Comparison of ENCODE assay signal across 8 cellular contexts in the genomic region with DNA sequence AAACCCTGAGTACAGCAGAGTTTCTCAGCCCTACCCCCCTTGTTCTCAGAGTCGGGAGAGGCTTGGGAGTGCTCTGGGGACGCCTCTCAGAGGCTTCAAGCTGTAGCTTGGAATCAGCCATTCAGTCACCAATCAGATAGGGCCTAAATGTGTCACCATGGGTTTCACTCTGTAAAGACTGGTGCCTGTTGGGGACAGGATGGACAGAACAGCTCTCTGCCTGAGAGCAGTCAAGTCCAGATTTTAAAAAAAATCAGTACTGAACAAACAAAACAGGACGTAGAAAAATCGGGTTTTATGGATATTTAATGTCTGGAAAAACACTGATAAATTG.
DNase-seq lines count a peak whose midpoint lies in the region; ATAC-seq, FAIRE-seq and TF ChIP-seq lines count a peak whose summit lies in the region.

No MANE protein-coding gene starts in this region.

- peaks cover 42 to 52% (median 49%) of the 10 kb centered on the region in 11 experiments for H3K36me3 ChIP-seq in BLaER1 treated with 17β-estradiol and CSF1 and Interleukin-3, amounts not matched to agents 10 nM and 100 nM
- H3K36me3 ChIP-seq in Loucy (ENCODE audit: insufficient read depth, low read length): peaks cover 20% of the 10 kb centered on the region; the same call in 1 of the 2 replicates

- peak overlapping the region; percentile 91 to 99 (median 98) for H3K9ac ChIP-seq in BLaER1 treated with 17β-estradiol and CSF1 and Interleukin-3, amounts not matched to agents 10 nM and 100 nM
- H3K9ac ChIP-seq in Loucy (ENCODE audit: low read depth, low read length, poor library complexity, severe bottlenecking): peak overlapping the region; percentile 98

- no peak for FAIRE-seq in RCC 7860 (lab: Jason Lieb, UNC)

- no peaks in the 10 kb centered on the region for H3K9me2 ChIP-seq in Loucy (replicated peaks; ENCODE audit: low read depth, low read length)

- intact Hi-C loops in dendritic cell treated with granulocyte-macrophage colony-stimulating factor and Interleukin-4, amounts not matched to agents 40 ng/mL and 50 ng/mL, for 4 days (cut with micrococcal nuclease): loop anchor here (5.0 kb wide), 1 partner anchor 68 kb away; a partner anchor contains a TSS

- peaks cover 63% of the 10 kb centered on the region for H3K36me3 Mint-ChIP-seq in dendritic cell treated with granulocyte-macrophage colony-stimulating factor and Interleukin-4, amounts not matched to agents 40 ng/mL and 50 ng/mL, for 4 days (ENCODE audit: low read depth)
- H3K36me3 Mint-ChIP-seq in nephron (ENCODE audit: low read depth): peaks cover 24% of the 10 kb centered on the region

- H3F3A ChIP-seq in Loucy (ENCODE audit: low read depth): no peaks in the 10 kb centered on the region

- no peak for ATAC-seq in HG03565 (IDR thresholded peaks at IDR 0.05; ENCODE audit: unreplicated experiment)

- peak overlapping the region; percentile 72 to 99 (median 97); a peak in 21 of 22 replicates for H3K27ac ChIP-seq in BLaER1 treated with 17β-estradiol and CSF1 and Interleukin-3, amounts not matched to agents 10 nM and 100 nM

- peaks cover 6% of the 10 kb centered on the region for H3K27me3 Mint-ChIP-seq in dendritic cell treated with granulocyte-macrophage colony-stimulating factor and Interleukin-4, amounts not matched to agents 40 ng/mL and 50 ng/mL, for 4 days
- H3K27me3 Mint-ChIP-seq in nephron (ENCODE audit: low read depth): peaks cover 4% of the 10 kb centered on the region

- H3K79me2 ChIP-seq in Loucy (ENCODE audit: insufficient read depth, low read length): peaks cover 53% of the 10 kb centered on the region

- no peak overlapping the region for H2AFZ ChIP-seq in Loucy (ENCODE audit: low read length)

- H3K4me2 ChIP-seq in BLaER1 treated with 17β-estradiol and CSF1 and Interleukin-3, amounts not matched to agents 10 nM and 100 nM: peak overlapping the region; percentile 87 to 99 (median 98)
- H3K4me2 ChIP-seq in Loucy (ENCODE audit: low read depth, low read length, poor library complexity, severe bottlenecking): peak overlapping the region; percentile 91

- H3K9me3 ChIP-seq in BLaER1 treated with 17β-estradiol and CSF1 and Interleukin-3, amounts not matched to agents 10 nM and 100 nM (replicated peaks in 1 of 11): 0 out of 22 replicates have a peak, but pooled peaks cover 0 to 3% (median 0%) of the 10 kb centered on the region in 11 experiments
- no peaks in the 10 kb centered on the region for H3K9me3 ChIP-seq in Loucy (ENCODE audit: insufficient read depth, low read depth, low read length)

- no peaks in the 10 kb centered on the region for H3K27me3 ChIP-seq in BLaER1 treated with 17β-estradiol and CSF1 and Interleukin-3, amounts not matched to agents 10 nM and 100 nM
- H3K27me3 ChIP-seq in Loucy (ENCODE audit: insufficient read depth, low read length, poor library complexity, severe bottlenecking): peaks cover 6% of the 10 kb centered on the region

- peak overlapping the region; percentile 95 for H3K4me3 Mint-ChIP-seq in dendritic cell treated with granulocyte-macrophage colony-stimulating factor and Interleukin-4, amounts not matched to agents 40 ng/mL and 50 ng/mL, for 4 days
- H3K4me3 Mint-ChIP-seq in nephron: peak overlapping the region; percentile 92 to 98 (median 95)

- no peak for DNase-seq in RCC 7860 (ENCODE audit: low spot score)
- no peak for DNase-seq in NCI-H345 treated with DMSO at 0.1 percent for 48 hours (lab: John Stamatoyannopoulos, UW; ENCODE audit: unreplicated experiment)
- no peak for DNase-seq in NCI-H82 treated with DMSO at 0.1 percent for 48 hours (lab: John Stamatoyannopoulos, UW; ENCODE audit: unreplicated experiment)

- TF ChIP-seq CTCF in Loucy (conservative IDR thresholded peaks at IDR 0.05; ENCODE audit: low read length) (no peak), nephron (IDR thresholded peaks at IDR 0.05; ENCODE audit: unreplicated experiment in 3 of 3) (no peak)

- peak overlapping the region; percentile 88 for H3K27ac Mint-ChIP-seq in dendritic cell treated with granulocyte-macrophage colony-stimulating factor and Interleukin-4, amounts not matched to agents 40 ng/mL and 50 ng/mL, for 4 days
- peak overlapping the region; percentile 80 to 96 (median 95) for H3K27ac Mint-ChIP-seq in nephron

- peaks cover 30 to 62% (median 42%) of the 10 kb centered on the region in 10 experiments for H3K4me1 ChIP-seq in BLaER1 treated with 17β-estradiol and CSF1 and Interleukin-3, amounts not matched to agents 10 nM and 100 nM
- peaks cover 28% of the 10 kb centered on the region for H3K4me1 ChIP-seq in Loucy (ENCODE audit: insufficient read depth, low read length, poor library complexity, severe bottlenecking)

- peaks cover 55 to 56% (median 56%) of the 10 kb centered on the region in 11 experiments for H4K20me1 ChIP-seq in BLaER1 treated with 17β-estradiol and CSF1 and Interleukin-3, amounts not matched to agents 10 nM and 100 nM
- H4K20me1 ChIP-seq in Loucy (ENCODE audit: insufficient read depth, low read length, poor library complexity, severe bottlenecking): peaks cover 57% of the 10 kb centered on the region

- peak overlapping the region; percentile 84 to 99 (median 90) for H3K4me3 ChIP-seq in BLaER1 treated with 17β-estradiol and CSF1 and Interleukin-3, amounts not matched to agents 10 nM and 100 nM
- H3K4me3 ChIP-seq in Loucy (ENCODE audit: low read length, poor library complexity, severe bottlenecking): peak overlapping the region; percentile 78

- H3K9me3 Mint-ChIP-seq in dendritic cell treated with granulocyte-macrophage colony-stimulating factor and Interleukin-4, amounts not matched to agents 40 ng/mL and 50 ng/mL, for 4 days: no peaks in the 10 kb centered on the region
- H3K9me3 Mint-ChIP-seq in nephron: no peaks in the 10 kb centered on the region

- peaks cover 53% of the 10 kb centered on the region for H3K4me1 Mint-ChIP-seq in dendritic cell treated with granulocyte-macrophage colony-stimulating factor and Interleukin-4, amounts not matched to agents 40 ng/mL and 50 ng/mL, for 4 days (ENCODE audit: low read depth)
- peaks cover 23% of the 10 kb centered on the region for H3K4me1 Mint-ChIP-seq in nephron
